In the genomic region with DNA sequence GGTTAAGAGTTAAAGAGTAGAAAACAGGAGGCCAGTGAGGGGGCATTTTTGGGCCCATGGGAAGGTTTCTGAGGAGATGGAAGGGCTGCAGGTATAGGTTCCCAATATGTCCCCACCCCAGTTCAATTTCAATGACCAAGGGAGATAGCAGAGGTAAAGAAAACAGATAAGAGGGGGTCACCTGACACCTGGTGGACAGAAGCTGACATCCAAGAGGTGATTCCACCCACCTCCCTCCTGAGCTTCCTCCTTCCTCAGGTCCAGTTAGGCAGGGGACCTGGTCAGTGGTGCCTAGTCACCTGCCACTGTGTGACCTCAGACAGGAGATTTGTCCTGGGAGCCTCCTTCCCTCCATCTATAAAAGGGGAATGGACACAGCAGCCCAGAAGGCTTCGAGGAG, we compare ENCODE assay signal across 26 cellular contexts. TPM values are rescaled to one million over a fixed set of nuclear protein-coding genes. Genes with fewer than 3 reads are reported as not detected.
"Had no signal": no experiment of that assay in that cellular context is flagged by ENCODE, and none has a peak within 500 bp of the region (broad histone marks: within the 10 kb centered on the region; RNA-seq: fewer than 3 reads in every experiment).

No MANE protein-coding gene starts in this region.

- H3K9me3 Mint-ChIP-seq: effector memory CD8-positive, alpha-beta T cell; naive B cell; stimulated activated naive B cell treated with anti-CD40 and anti-IgM and Interleukin-4, amounts not matched to agents 10 μg/mL and 1 μg/mL and 100 μg/mL, for 72 hours; stimulated activated naive CD8-positive, alpha-beta T cell treated with anti-CD3 and anti-CD28 coated beads, Interleukin-15, amount 100 ng/mL, for 72 hours had no signal

- H3K4me3 ChIP-seq: esophagus squamous epithelium, left ventricle myocardium inferior, lower lobe of right lung, right atrium auricular region, sigmoid colon, skin epidermis, testis, tibial nerve, upper lobe of right lung, vagina had no signal

- H3K4me1 Mint-ChIP-seq: memory B cell; naive B cell; stimulated activated naive B cell treated with anti-CD40 and anti-IgM and Interleukin-4, amounts not matched to agents 10 μg/mL and 1 μg/mL and 100 μg/mL, for 72 hours had no signal

- H3K36me3 ChIP-seq: esophagus squamous epithelium, left ventricle myocardium inferior, lower lobe of right lung, neutrophil, right atrium auricular region, sigmoid colon, tibial nerve, upper lobe of right lung, vagina had no signal

- H3K4me1 ChIP-seq: esophagus squamous epithelium, left ventricle myocardium inferior, lower lobe of right lung, right atrium auricular region, sigmoid colon, testis, tibial nerve, upper lobe of right lung, vagina had no signal

- H3K4me3 Mint-ChIP-seq: effector memory CD8-positive, alpha-beta T cell; memory B cell; naive B cell; nephron progenitor cell; stimulated activated naive B cell treated with anti-CD40 and anti-IgM and Interleukin-4, amounts not matched to agents 10 μg/mL and 1 μg/mL and 100 μg/mL, for 72 hours; stimulated activated naive CD8-positive, alpha-beta T cell treated with anti-CD3 and anti-CD28 coated beads, Interleukin-15, amount 100 ng/mL, for 72 hours had no signal

- H3K27ac Mint-ChIP-seq: memory B cell; naive B cell; nephron progenitor cell; stimulated activated naive B cell treated with anti-CD40 and anti-IgM and Interleukin-4, amounts not matched to agents 10 μg/mL and 1 μg/mL and 100 μg/mL, for 72 hours had no signal

- H3K9me3 ChIP-seq: esophagus squamous epithelium, left ventricle myocardium inferior, lower lobe of right lung, neutrophil, right atrium auricular region, sigmoid colon, testis, upper lobe of right lung, vagina had no signal

- FAIRE-seq: kidney had no signal

- H3K27me3 ChIP-seq: esophagus squamous epithelium, right atrium auricular region, sigmoid colon, testis, tibial nerve, upper lobe of right lung, vagina had no signal

- ATAC-seq: effector memory CD8-positive, alpha-beta T cell; left cardiac atrium; lower lobe of right lung; stimulated activated naive B cell treated with anti-CD40 and anti-IgM and Interleukin-4, amounts not matched to agents 10 μg/mL and 1 μg/mL and 100 μg/mL, for 72 hours; stimulated activated naive CD8-positive, alpha-beta T cell treated with anti-CD3 and anti-CD28 coated beads, Interleukin-15, amount 100 ng/mL, for 72 hours had no signal

- H3K36me3 Mint-ChIP-seq: memory B cell; naive B cell; stimulated activated naive B cell treated with anti-CD40 and anti-IgM and Interleukin-4, amounts not matched to agents 10 μg/mL and 1 μg/mL and 100 μg/mL, for 72 hours had no signal

- DNase-seq: effector memory CD8-positive, alpha-beta T cell; esophagus squamous epithelium; foreskin fibroblast; kidney; left cardiac atrium; left ventricle myocardium inferior; lower lobe of right lung; naive B cell; nephron progenitor cell; posterior cingulate gyrus; sigmoid colon; stimulated activated CD4-positive, alpha-beta T cell treated with anti-CD3 and anti-CD28 coated beads, Interleukin-2, amount 100 ng/mL, for 24 hours; stimulated activated CD4-positive, alpha-beta T cell treated with anti-CD3 and anti-CD28 coated beads, Interleukin-4, amount 100 ng/mL, for 4 hours; stimulated activated naive B cell treated with anti-CD40 and anti-IgM and Interleukin-4, amounts not matched to agents 10 μg/mL and 1 μg/mL and 100 μg/mL, for 72 hours; stimulated activated naive CD8-positive, alpha-beta T cell treated with anti-CD3 and anti-CD28 coated beads, Interleukin-15, amount 100 ng/mL, for 72 hours; testis; upper lobe of right lung had no signal

- H3K27ac ChIP-seq: esophagus squamous epithelium, left ventricle myocardium inferior, lower lobe of right lung, neutrophil, right atrium auricular region, sigmoid colon, skin epidermis, testis, tibial nerve, upper lobe of right lung, vagina had no signal

RNA-seq across cellular contexts. Expression of gene MAS1L, which starts 29.5 kb away (rescaled TPM):
- total RNA-seq: epithelial cell of proximal tubule, esophagus squamous epithelium, kidney, left ventricle myocardium inferior, osteoblast, right atrium auricular region, sigmoid colon, subcutaneous adipose tissue, testis, vagina had no signal
- polyA plus RNA-seq: sigmoid colon had no signal

RNA-seq across cellular contexts. Expression of gene UBD, which starts 42.3 kb away (rescaled TPM):
- total RNA-seq: left cardiac atrium, left ventricle myocardium inferior, osteoblast, right atrium auricular region, vagina had no signal
